ENCODE assay signal across 19 cellular contexts in the genomic region with DNA sequence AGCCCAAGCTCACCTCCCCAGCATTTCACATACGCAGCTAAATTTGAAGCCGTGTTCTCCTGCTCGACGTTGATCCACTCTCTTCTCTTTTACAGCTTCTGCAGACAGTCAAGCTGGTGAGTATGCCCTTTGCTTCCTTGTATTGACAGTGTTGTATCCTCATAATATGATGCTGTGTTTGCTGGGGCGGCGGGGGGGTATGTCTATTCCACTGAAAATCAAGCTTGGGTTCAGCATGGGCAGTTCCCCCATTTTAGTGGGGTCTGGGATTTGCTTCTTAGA. TPM values are rescaled to one million over a fixed set of nuclear protein-coding genes. Genes with fewer than 3 reads are reported as not detected.
DNase-seq lines count a peak whose midpoint lies in the region; ATAC-seq, FAIRE-seq and TF ChIP-seq lines count a peak whose summit lies in the region.
"Had no signal": no experiment of that assay in that cellular context is flagged by ENCODE, and none has a peak within 500 bp of the region (broad histone marks: within the 10 kb centered on the region; RNA-seq: fewer than 3 reads in every experiment).

No MANE protein-coding gene starts in this region.

- peak overlapping the region; percentile 78 for H3K27ac ChIP-seq in CD8-positive, alpha-beta memory T cell (ENCODE audit: low read depth, low read length)
- H3K27ac ChIP-seq in OCI-LY3 (ENCODE audit: low read length), result no peak overlapping the region
- H3K27ac ChIP-seq in HepG2 (ENCODE audit: extremely low read length, insufficient read depth, low read length), result no peak overlapping the region
- H3K27ac ChIP-seq in stomach, result peak overlapping the region in 3 of 5 donors; percentile 23 to 77 (median 49)

- intact Hi-C loops in HepG2 (cut with micrococcal nuclease; ENCODE audit: unreplicated experiment), result no loop called here
- intact Hi-C loops in stomach (cut with DNase I; ENCODE audit: low total_unique reads), result no loop called here
- intact Hi-C loops in activated CD8-positive, alpha-beta T cell treated with anti-CD3 and anti-CD28 coated beads for 36 hours (cut with micrococcal nuclease), result no loop called here
- intact Hi-C loops in activated naive CD4-positive, alpha-beta T cell treated with anti-CD3 and anti-CD28 coated beads for 36 hours (cut with micrococcal nuclease), result no loop called here

- 32% methylated on average over 6 of the region's 6 CpGs for WGBS in HepG2 (ENCODE audit: low lambda C conversion rate)
- 76 to 94% (median 91%) methylated on average over 6 of the region's 6 CpGs for WGBS in stomach, 5 donors

- in situ Hi-C loops in HepG2 (cut with HindIII; ENCODE audit: extremely low pct_ligation_motif_present, low pct_unique_long_range_greater_than_20kb), result no loop called here

- no TSS peak for BruUV-seq in HepG2 (replicated peaks; lab: Mats Ljungman, UMichigan)

- no peaks in the 10 kb centered on the region for H3K4me1 ChIP-seq in CD8-positive, alpha-beta memory T cell (ENCODE audit: insufficient read depth, low read length)
- H3K4me1 ChIP-seq in OCI-LY3 (ENCODE audit: low read length) (peaks cover 16% of the 10 kb centered on the region), HepG2 (ENCODE audit: insufficient read depth, low read length) (peaks cover 25% of the 10 kb centered on the region), stomach (peaks cover 0 to 19% (median 11%) of the 10 kb centered on the region in 4 donors)

- H3K36me3 ChIP-seq in CD8-positive, alpha-beta memory T cell (ENCODE audit: insufficient read depth, low read length), result no peaks in the 10 kb centered on the region
- H3K36me3 ChIP-seq in OCI-LY3 (replicated peaks; ENCODE audit: low read depth, low read length), result no peaks in the 10 kb centered on the region
- H3K36me3 ChIP-seq in HepG2 (replicated peaks in 1 of 2; ENCODE audit: control insufficient read depth in 1 of 2, insufficient read depth in 2 of 2, low read length in 2 of 2), result no peaks in the 10 kb centered on the region
- no peaks in the 10 kb centered on the region for H3K36me3 ChIP-seq in stomach

- ATAC-seq in HepG2 (peak; percentile 62), HG03432 (IDR thresholded peaks at IDR 0.05; ENCODE audit: unreplicated experiment) (no peak)
- ATAC-seq in activated CD8-positive, alpha-beta T cell treated with anti-CD3 and anti-CD28 coated beads for 36 hours, result no peak

- POLR2A ChIA-PET in CD8-positive, alpha-beta memory T cell (lab: Charles Lee), result no interaction called here
- POLR2A ChIA-PET in HepG2 (lab: Yijun Ruan, JAX), result no interaction called here
- POLR2A ChIA-PET in activated CD8-positive, alpha-beta T cell treated with anti-CD3 and anti-CD28 coated beads for 36 hours (lab: Charles Lee), result no interaction called here

- H3K36me3 Mint-ChIP-seq in CD8-positive, alpha-beta memory T cell, result no peaks in the 10 kb centered on the region
- no peaks in the 10 kb centered on the region for H3K36me3 Mint-ChIP-seq in activated CD8-positive, alpha-beta T cell treated with anti-CD3 and anti-CD28 coated beads for 36 hours (ENCODE audit: low read depth)
- no peaks in the 10 kb centered on the region for H3K36me3 Mint-ChIP-seq in activated naive CD4-positive, alpha-beta T cell treated with anti-CD3 and anti-CD28 coated beads for 36 hours (ENCODE audit: low read depth)
- H3K36me3 Mint-ChIP-seq: natural killer cell treated with Interleukin-12 subunit alpha and Interleukin-12 subunit beta and Interleukin-15 and Interleukin-18, amount 100 ng/mL, for 72 hours had no signal

- FAIRE-seq in HepG2 (lab: Jason Lieb, UNC), result no peak
- FAIRE-seq: H1 had no signal

- no peak for TF ChIP-seq POLR2A in HepG2 (IDR thresholded peaks at IDR 0.05; ENCODE audit: insufficient read depth in 1 of 2, low read depth in 2 of 2, low read length in 2 of 2)
- TF ChIP-seq POLR2A in stomach (IDR thresholded peaks at IDR 0.05), result no peak

- no peak for TF ChIP-seq CTCF in OCI-LY3 (IDR thresholded peaks at IDR 0.05; ENCODE audit: low read depth, low read length)
- TF ChIP-seq CTCF in HepG2 (CRISPR knock-in tag; IDR thresholded peaks at IDR 0.05), result no peak
- no peak for TF ChIP-seq CTCF in stomach (IDR thresholded peaks at IDR 0.05)
- no peak for TF ChIP-seq CTCF in activated CD8-positive, alpha-beta T cell treated with anti-CD3 and anti-CD28 coated beads for 36 hours (IDR thresholded peaks at IDR 0.05)

- H3K9ac ChIP-seq in OCI-LY3 (ENCODE audit: low read length) (no peak overlapping the region), HepG2 (ENCODE audit: insufficient read depth, low read depth, low read length) (no peak overlapping the region)

- no peak for TF ChIP-seq EP300 in HepG2 (IDR thresholded peaks at IDR 0.05; ENCODE audit: low read depth in 2 of 2, low read length in 2 of 2)
- no peak for TF ChIP-seq EP300 in HepG2 (CRISPR knock-in tag; IDR thresholded peaks at IDR 0.05; ENCODE audit: borderline replicate concordance)
- no peak for TF ChIP-seq EP300 in stomach (IDR thresholded peaks at IDR 0.05)

- TF ChIP-seq RAD21 in HepG2 (CRISPR knock-in tag; IDR thresholded peaks at IDR 0.05), result no peak

- H2AFZ ChIP-seq in OCI-LY3 (ENCODE audit: low read depth, low read length), result no peak overlapping the region
- H2AFZ ChIP-seq in HepG2 (ENCODE audit: low read length), result no peak overlapping the region

- H3K4me1 Mint-ChIP-seq in CD8-positive, alpha-beta memory T cell, result no peaks in the 10 kb centered on the region
- peaks cover 10% of the 10 kb centered on the region for H3K4me1 Mint-ChIP-seq in activated CD8-positive, alpha-beta T cell treated with anti-CD3 and anti-CD28 coated beads for 36 hours (ENCODE audit: low read depth)
- peaks cover 9% of the 10 kb centered on the region for H3K4me1 Mint-ChIP-seq in activated naive CD4-positive, alpha-beta T cell treated with anti-CD3 and anti-CD28 coated beads for 36 hours (ENCODE audit: low read depth)

- DNase-seq in CD8-positive, alpha-beta memory T cell, result no peak
- no peak for DNase-seq in HepG2 (ENCODE audit: low spot score)
- no peak for DNase-seq in stomach
- no peak for DNase-seq in OCI-M1 (lab: John Stamatoyannopoulos, UW)
- no peak for DNase-seq in activated CD8-positive, alpha-beta T cell treated with anti-CD3 and anti-CD28 coated beads for 36 hours
- DNase-seq in activated naive CD4-positive, alpha-beta T cell treated with anti-CD3 and anti-CD28 coated beads for 36 hours, result no peak
- DNase-seq: activated naive CD4-positive, alpha-beta T cell treated with anti-CD3 and anti-CD28 coated beads, Interleukin-2, amount 50 U/mL, for 16 hours; cortex of kidney; foreskin melanocyte; NCI-H1092 treated with DMSO at 0.1 percent for 48 hours; NCI-H2081 had no signal

- H3K9me3 ChIP-seq in CD8-positive, alpha-beta memory T cell (ENCODE audit: low read length), result no peaks in the 10 kb centered on the region
- H3K9me3 ChIP-seq in OCI-LY3 (ENCODE audit: insufficient read depth, low read length), result no peaks in the 10 kb centered on the region
- no peaks in the 10 kb centered on the region for H3K9me3 ChIP-seq in HepG2 (ENCODE audit: low read length)
- H3K9me3 ChIP-seq in stomach, result no peaks in the 10 kb centered on the region

- H4K20me1 ChIP-seq in OCI-LY3 (ENCODE audit: insufficient read depth, low read length) (no peaks in the 10 kb centered on the region), HepG2 (ENCODE audit: insufficient read depth, low read length) (no peaks in the 10 kb centered on the region)

- H3K4me3 Mint-ChIP-seq in CD8-positive, alpha-beta memory T cell, result no peak overlapping the region
- H3K4me3 Mint-ChIP-seq in activated CD8-positive, alpha-beta T cell treated with anti-CD3 and anti-CD28 coated beads for 36 hours, result no peak overlapping the region
- H3K4me3 Mint-ChIP-seq in activated naive CD4-positive, alpha-beta T cell treated with anti-CD3 and anti-CD28 coated beads for 36 hours, result no peak overlapping the region
- H3K4me3 Mint-ChIP-seq: T-helper 1 cell treated with Interleukin-12 subunit alpha and Interleukin-12 subunit beta and Interleukin-4 antibody, amounts not matched to agents 30 μg/mL and 1 μg/mL, for 36 hours had no signal

- peak overlapping the region in 1 of 8 donors; percentile 32 for H3K27ac Mint-ChIP-seq in CD8-positive, alpha-beta memory T cell
- H3K27ac Mint-ChIP-seq in activated CD8-positive, alpha-beta T cell treated with anti-CD3 and anti-CD28 coated beads for 36 hours, result no peak overlapping the region
- H3K27ac Mint-ChIP-seq in activated naive CD4-positive, alpha-beta T cell treated with anti-CD3 and anti-CD28 coated beads for 36 hours, result no peak overlapping the region
- H3K27ac Mint-ChIP-seq: progenitor cell of endocrine pancreas; T-helper 1 cell treated with Interleukin-12 subunit alpha and Interleukin-12 subunit beta and Interleukin-4 antibody, amounts not matched to agents 30 μg/mL and 1 μg/mL, for 36 hours had no signal

- peaks cover 12 to 29% of the 10 kb centered on the region in 2 donors for H3K27me3 Mint-ChIP-seq in CD8-positive, alpha-beta memory T cell
- peaks cover 24% of the 10 kb centered on the region for H3K27me3 Mint-ChIP-seq in activated CD8-positive, alpha-beta T cell treated with anti-CD3 and anti-CD28 coated beads for 36 hours
- peaks cover 14% of the 10 kb centered on the region for H3K27me3 Mint-ChIP-seq in activated naive CD4-positive, alpha-beta T cell treated with anti-CD3 and anti-CD28 coated beads for 36 hours (ENCODE audit: low read depth)
- H3K27me3 Mint-ChIP-seq: natural killer cell treated with Interleukin-12 subunit alpha and Interleukin-12 subunit beta and Interleukin-15 and Interleukin-18, amount 100 ng/mL, for 72 hours had no signal

- peaks cover 0 to 2% (median 0%) of the 10 kb centered on the region in 5 donors for H3K9me3 Mint-ChIP-seq in CD8-positive, alpha-beta memory T cell
- no peaks in the 10 kb centered on the region for H3K9me3 Mint-ChIP-seq in activated CD8-positive, alpha-beta T cell treated with anti-CD3 and anti-CD28 coated beads for 36 hours
- no peaks in the 10 kb centered on the region for H3K9me3 Mint-ChIP-seq in activated naive CD4-positive, alpha-beta T cell treated with anti-CD3 and anti-CD28 coated beads for 36 hours
- H3K9me3 Mint-ChIP-seq: natural killer cell treated with Interleukin-12 subunit alpha and Interleukin-12 subunit beta and Interleukin-15 and Interleukin-18, amount 100 ng/mL, for 72 hours; T-helper 1 cell treated with Interleukin-12 subunit alpha and Interleukin-12 subunit beta and Interleukin-4 antibody, amounts not matched to agents 30 μg/mL and 1 μg/mL, for 36 hours had no signal

- H3K4me2 ChIP-seq in OCI-LY3 (ENCODE audit: low read length) (peak overlapping the region; percentile 62; the same call in 1 of the 2 replicates), HepG2 (ENCODE audit: low read depth, low read length) (peak overlapping the region; percentile 60; the same call in 1 of the 2 replicates)

- H3K79me2 ChIP-seq in OCI-LY3 (ENCODE audit: low read length) (no peaks in the 10 kb centered on the region), HepG2 (ENCODE audit: insufficient read depth, low read length) (no peaks in the 10 kb centered on the region)

- no peak overlapping the region for H3K4me3 ChIP-seq in CD8-positive, alpha-beta memory T cell (ENCODE audit: low read length)
- no peak overlapping the region for H3K4me3 ChIP-seq in OCI-LY3 (ENCODE audit: low read length)
- peak overlapping the region in 1 of 3 experiments; percentile 58; a peak in 1 of 6 replicates for H3K4me3 ChIP-seq in HepG2 (replicated peaks in 1 of 3; ENCODE audit: insufficient read depth in 1 of 3, low read depth in 2 of 3, low read length in 3 of 3)
- peak overlapping the region in 3 of 4 donors; percentile 20 to 41 (median 37) for H3K4me3 ChIP-seq in stomach
- H3K4me3 ChIP-seq: lung had no signal

- CTCF ChIA-PET in CD8-positive, alpha-beta memory T cell (lab: Charles Lee), result no interaction called here
- CTCF ChIA-PET in HepG2 (lab: Yijun Ruan, JAX; ENCODE audit: low intra/inter-chr PET ratio, low total read pairs), result no interaction called here
- CTCF ChIA-PET in activated CD8-positive, alpha-beta T cell treated with anti-CD3 and anti-CD28 coated beads for 36 hours (lab: Charles Lee), result interaction anchor here (1.2 kb wide), 1 partner anchor 18 kb away, joined by 7 read pairs; no protein-coding TSS in a partner anchor
- CTCF ChIA-PET in activated naive CD4-positive, alpha-beta T cell treated with anti-CD3 and anti-CD28 coated beads for 36 hours (lab: Charles Lee), result interaction anchor here (0.8 kb wide), 1 partner anchor 18 kb away, joined by 3 read pairs; no protein-coding TSS in a partner anchor

- H3K27me3 ChIP-seq in CD8-positive, alpha-beta memory T cell (ENCODE audit: insufficient read depth, low read length, poor library complexity, severe bottlenecking), result peaks cover 4% of the 10 kb centered on the region
- H3K27me3 ChIP-seq in OCI-LY3 (ENCODE audit: low read depth, low read length) (no peaks in the 10 kb centered on the region), HepG2 (ENCODE audit: control insufficient read depth in 1 of 2, insufficient read depth in 2 of 2, low read length in 2 of 2) (no peaks in the 10 kb centered on the region), stomach (peaks cover 0 to 9% (median 0%) of the 10 kb centered on the region in 3 donors)

RNA-seq across cellular contexts. Expression of a gene that starts 0.6 kb away (rescaled TPM):
- total RNA-seq in CD8-positive, alpha-beta memory T cell, result under 1 TPM; 0.46 to 0.82 TPM
- polyA plus RNA-seq in CD8-positive, alpha-beta memory T cell, result not detected
- total RNA-seq in HepG2 (2016; rRNA removed; fragmentation: Illumina TruSeq; extraction: Trizol), result not detected in 2 replicates
- not detected in 2 replicates for total RNA-seq in HepG2 (2016; cell fraction: cytosol; rRNA removed; fragmentation: Illumina TruSeq; extraction: Trizol; ENCODE audit: low read depth)
- 0.04 TPM in 1 of 2 replicates, not detected in the other for total RNA-seq in HepG2 (2016; cell fraction: insoluble cytoplasmic fraction; rRNA removed; fragmentation: Illumina TruSeq; extraction: Trizol)
- not detected in 2 replicates for total RNA-seq in HepG2 (2016; cell fraction: membrane; rRNA removed; fragmentation: Illumina TruSeq; extraction: Trizol)
- total RNA-seq in HepG2 (2016; cell fraction: nucleus; rRNA removed; fragmentation: Illumina TruSeq; extraction: Trizol), result not detected in 2 replicates
- polyA plus RNA-seq in HepG2 (2011; rRNA removed), result 0.31 and 0.44 TPM in 2 replicates
- polyA plus RNA-seq in HepG2 (2011; cell fraction: cytosol; rRNA removed), result 0.28 and 8.4 TPM in 2 replicates
- 0.08 and 0.09 TPM in 2 replicates for polyA plus RNA-seq in HepG2 (2011; cell fraction: nucleus; rRNA removed)
- 0.39 TPM in 1 of 2 replicates, not detected in the other for polyA plus RNA-seq in HepG2 (2012)
- polyA plus RNA-seq in HepG2 (2016; cell fraction: cytosol; fragmentation: Illumina TruSeq; extraction: Trizol; ENCODE audit: low read depth), result 0.09 TPM in 1 of 2 replicates, not detected in the other
- not detected in 2 replicates for polyA plus RNA-seq in HepG2 (2016; cell fraction: insoluble cytoplasmic fraction; fragmentation: Illumina TruSeq; extraction: Trizol; ENCODE audit: low read depth)
- 0.41 TPM in 1 of 2 replicates, not detected in the other for polyA plus RNA-seq in HepG2 (2016; cell fraction: membrane; fragmentation: Illumina TruSeq; extraction: Trizol; ENCODE audit: low read depth)
- polyA plus RNA-seq in HepG2 (2016; cell fraction: nucleus; fragmentation: Illumina TruSeq; extraction: Trizol; ENCODE audit: insufficient read depth, low read depth), result not detected in 2 replicates
- polyA minus RNA-seq in HepG2 (2011; rRNA and poly(A)+ RNA removed; ENCODE audit: low replicate concordance), result 0.48 and 2.3 TPM in 2 replicates
- polyA minus RNA-seq in HepG2 (2011; cell fraction: cytosol; rRNA and poly(A)+ RNA removed), result not detected in 2 replicates
- 0.13 TPM in 1 of 2 replicates, not detected in the other for polyA minus RNA-seq in HepG2 (2011; cell fraction: nucleus; rRNA and poly(A)+ RNA removed)
- 10 to 100 TPM in 3 of 5 donors, 1 to 10 TPM in 2; 2.0 to 91.0 (median 24.3) TPM for total RNA-seq in stomach
- polyA plus RNA-seq in stomach, result 10 to 100 TPM in 2 of 3 donors, 1 to 10 TPM in 1; 4.5 to 26.6 (median 12.2) TPM
- not detected for total RNA-seq in activated CD8-positive, alpha-beta T cell treated with anti-CD3 and anti-CD28 coated beads for 36 hours
- total RNA-seq in activated naive CD4-positive, alpha-beta T cell treated with anti-CD3 and anti-CD28 coated beads for 36 hours, result not detected
- total RNA-seq: progenitor cell of endocrine pancreas had no signal

RNA-seq across cellular contexts. Expression of a gene that starts 18.5 kb away (rescaled TPM):
- total RNA-seq in CD8-positive, alpha-beta memory T cell, result 1 to 10 TPM in 1 of 2 experiments, under 1 TPM in 1; 0.90 to 1.3 TPM
- polyA plus RNA-seq in CD8-positive, alpha-beta memory T cell, result 1.4 TPM
- not detected in 2 replicates for total RNA-seq in HepG2 (2016; rRNA removed; fragmentation: Illumina TruSeq; extraction: Trizol)
- not detected in 2 replicates for total RNA-seq in HepG2 (2016; cell fraction: cytosol; rRNA removed; fragmentation: Illumina TruSeq; extraction: Trizol; ENCODE audit: low read depth)
- total RNA-seq in HepG2 (2016; cell fraction: insoluble cytoplasmic fraction; rRNA removed; fragmentation: Illumina TruSeq; extraction: Trizol), result not detected in 2 replicates
- not detected in 2 replicates for total RNA-seq in HepG2 (2016; cell fraction: membrane; rRNA removed; fragmentation: Illumina TruSeq; extraction: Trizol)
- not detected in 2 replicates for total RNA-seq in HepG2 (2016; cell fraction: nucleus; rRNA removed; fragmentation: Illumina TruSeq; extraction: Trizol)
- 0.07 and 0.16 TPM in 2 replicates for polyA plus RNA-seq in HepG2 (2011; rRNA removed)
- polyA plus RNA-seq in HepG2 (2011; cell fraction: cytosol; rRNA removed), result 0.04 and 0.10 TPM in 2 replicates
- polyA plus RNA-seq in HepG2 (2011; cell fraction: nucleus; rRNA removed), result 0.21 and 0.36 TPM in 2 replicates
- 0.12 and 0.33 TPM in 2 replicates for polyA plus RNA-seq in HepG2 (2012)
- not detected in 2 replicates for polyA plus RNA-seq in HepG2 (2016; cell fraction: cytosol; fragmentation: Illumina TruSeq; extraction: Trizol; ENCODE audit: low read depth)
- not detected in 2 replicates for polyA plus RNA-seq in HepG2 (2016; cell fraction: insoluble cytoplasmic fraction; fragmentation: Illumina TruSeq; extraction: Trizol; ENCODE audit: low read depth)
- polyA plus RNA-seq in HepG2 (2016; cell fraction: membrane; fragmentation: Illumina TruSeq; extraction: Trizol; ENCODE audit: low read depth), result not detected in 2 replicates
- not detected in 2 replicates for polyA plus RNA-seq in HepG2 (2016; cell fraction: nucleus; fragmentation: Illumina TruSeq; extraction: Trizol; ENCODE audit: insufficient read depth, low read depth)
- 0.14 and 0.63 TPM in 2 replicates for polyA minus RNA-seq in HepG2 (2011; rRNA and poly(A)+ RNA removed; ENCODE audit: low replicate concordance)
- polyA minus RNA-seq in HepG2 (2011; cell fraction: cytosol; rRNA and poly(A)+ RNA removed), result not detected in 2 replicates
- 0.62 TPM in 1 of 2 replicates, not detected in the other for polyA minus RNA-seq in HepG2 (2011; cell fraction: nucleus; rRNA and poly(A)+ RNA removed)
- under 1 TPM in 3 of 5 donors, not detected in 2; 0.45 to 0.73 (median 0.58) TPM for total RNA-seq in stomach
- 1 to 10 TPM in 1 of 3 donors, under 1 TPM in 2; 0.61 to 2.9 (median 0.98) TPM for polyA plus RNA-seq in stomach
- under 1 TPM; 0.36 to 0.45 TPM for total RNA-seq in activated CD8-positive, alpha-beta T cell treated with anti-CD3 and anti-CD28 coated beads for 36 hours
- under 1 TPM; 0.12 to 0.25 TPM for total RNA-seq in activated naive CD4-positive, alpha-beta T cell treated with anti-CD3 and anti-CD28 coated beads for 36 hours
- total RNA-seq: progenitor cell of endocrine pancreas had no signal

RNA-seq across cellular contexts. Expression of a gene that starts 43.8 kb away (rescaled TPM):
- total RNA-seq in CD8-positive, alpha-beta memory T cell, result 1 to 10 TPM in 1 of 2 experiments, under 1 TPM in 1; 0.58 to 1.1 TPM
- 44.6 TPM for polyA plus RNA-seq in CD8-positive, alpha-beta memory T cell
- total RNA-seq in HepG2 (2016; rRNA removed; fragmentation: Illumina TruSeq; extraction: Trizol), result not detected in 2 replicates
- not detected in 2 replicates for total RNA-seq in HepG2 (2016; cell fraction: cytosol; rRNA removed; fragmentation: Illumina TruSeq; extraction: Trizol; ENCODE audit: low read depth)
- total RNA-seq in HepG2 (2016; cell fraction: insoluble cytoplasmic fraction; rRNA removed; fragmentation: Illumina TruSeq; extraction: Trizol), result not detected in 2 replicates
- not detected in 2 replicates for total RNA-seq in HepG2 (2016; cell fraction: membrane; rRNA removed; fragmentation: Illumina TruSeq; extraction: Trizol)
- total RNA-seq in HepG2 (2016; cell fraction: nucleus; rRNA removed; fragmentation: Illumina TruSeq; extraction: Trizol), result not detected in 2 replicates
- polyA plus RNA-seq in HepG2 (2011; rRNA removed), result not detected in 2 replicates
- polyA plus RNA-seq in HepG2 (2011; cell fraction: cytosol; rRNA removed), result not detected in 2 replicates
- not detected in 2 replicates for polyA plus RNA-seq in HepG2 (2011; cell fraction: nucleus; rRNA removed)
- not detected in 2 replicates for polyA plus RNA-seq in HepG2 (2012)
- not detected in 2 replicates for polyA plus RNA-seq in HepG2 (2016; cell fraction: cytosol; fragmentation: Illumina TruSeq; extraction: Trizol; ENCODE audit: low read depth)
- polyA plus RNA-seq in HepG2 (2016; cell fraction: insoluble cytoplasmic fraction; fragmentation: Illumina TruSeq; extraction: Trizol; ENCODE audit: low read depth), result not detected in 2 replicates
- not detected in 2 replicates for polyA plus RNA-seq in HepG2 (2016; cell fraction: membrane; fragmentation: Illumina TruSeq; extraction: Trizol; ENCODE audit: low read depth)
- not detected in 2 replicates for polyA plus RNA-seq in HepG2 (2016; cell fraction: nucleus; fragmentation: Illumina TruSeq; extraction: Trizol; ENCODE audit: insufficient read depth, low read depth)
- polyA minus RNA-seq in HepG2 (2011; rRNA and poly(A)+ RNA removed; ENCODE audit: low replicate concordance), result not detected in 2 replicates
- not detected in 2 replicates for polyA minus RNA-seq in HepG2 (2011; cell fraction: cytosol; rRNA and poly(A)+ RNA removed)
- not detected in 2 replicates for polyA minus RNA-seq in HepG2 (2011; cell fraction: nucleus; rRNA and poly(A)+ RNA removed)
- 10 to 100 TPM in 2 of 5 donors, 1 to 10 TPM in 2, not detected in 1; 2.2 to 13.5 (median 9.8) TPM for total RNA-seq in stomach
- polyA plus RNA-seq in stomach, result 10 to 100 TPM in 1 of 3 donors, 1 to 10 TPM in 2; 2.8 to 18.0 (median 5.8) TPM
- under 1 TPM; 0.27 to 0.36 TPM for total RNA-seq in activated CD8-positive, alpha-beta T cell treated with anti-CD3 and anti-CD28 coated beads for 36 hours
- total RNA-seq in activated naive CD4-positive, alpha-beta T cell treated with anti-CD3 and anti-CD28 coated beads for 36 hours, result under 1 TPM in 1 of 2 experiments, not detected in 1; 0.19 TPM
- total RNA-seq: H1, NCI-H460, progenitor cell of endocrine pancreas had no signal
- polyA plus RNA-seq: H1 had no signal

Comparison
In these comparisons a context has a peak if more than half of its experiments do, and no peak if none do; other contexts are left out.
1. H3K27ac ChIP-seq: peak in CD8-positive, alpha-beta memory T cell (single experiment) and stomach (3 of 5); none in OCI-LY3 (single experiment) and HepG2 (single experiment).
2. H3K4me3 ChIP-seq: peak in stomach (3 of 4); none in CD8-positive, alpha-beta memory T cell (single experiment) and OCI-LY3 (single experiment).
3. CTCF ChIA-PET loops: an anchor here in activated CD8-positive, alpha-beta T cell treated with anti-CD3 and anti-CD28 coated beads for 36 hours (1.2 kb wide) and activated naive CD4-positive, alpha-beta T cell treated with anti-CD3 and anti-CD28 coated beads for 36 hours (0.8 kb wide); none called in CD8-positive, alpha-beta memory T cell and HepG2.